ENCODE assay signal across 1 cellular context in genomic region chr5:87303324-87303723, GRCh38.
TF ChIP-seq lines count a peak whose summit lies in the region.

No MANE protein-coding gene starts in this region.

TF ChIP-seq in WTC11, 78 proteins besides CTCF, POLR2A, EP300 and RAD21 (continued from another document):
- TF ChIP-seq, protein P1, sequence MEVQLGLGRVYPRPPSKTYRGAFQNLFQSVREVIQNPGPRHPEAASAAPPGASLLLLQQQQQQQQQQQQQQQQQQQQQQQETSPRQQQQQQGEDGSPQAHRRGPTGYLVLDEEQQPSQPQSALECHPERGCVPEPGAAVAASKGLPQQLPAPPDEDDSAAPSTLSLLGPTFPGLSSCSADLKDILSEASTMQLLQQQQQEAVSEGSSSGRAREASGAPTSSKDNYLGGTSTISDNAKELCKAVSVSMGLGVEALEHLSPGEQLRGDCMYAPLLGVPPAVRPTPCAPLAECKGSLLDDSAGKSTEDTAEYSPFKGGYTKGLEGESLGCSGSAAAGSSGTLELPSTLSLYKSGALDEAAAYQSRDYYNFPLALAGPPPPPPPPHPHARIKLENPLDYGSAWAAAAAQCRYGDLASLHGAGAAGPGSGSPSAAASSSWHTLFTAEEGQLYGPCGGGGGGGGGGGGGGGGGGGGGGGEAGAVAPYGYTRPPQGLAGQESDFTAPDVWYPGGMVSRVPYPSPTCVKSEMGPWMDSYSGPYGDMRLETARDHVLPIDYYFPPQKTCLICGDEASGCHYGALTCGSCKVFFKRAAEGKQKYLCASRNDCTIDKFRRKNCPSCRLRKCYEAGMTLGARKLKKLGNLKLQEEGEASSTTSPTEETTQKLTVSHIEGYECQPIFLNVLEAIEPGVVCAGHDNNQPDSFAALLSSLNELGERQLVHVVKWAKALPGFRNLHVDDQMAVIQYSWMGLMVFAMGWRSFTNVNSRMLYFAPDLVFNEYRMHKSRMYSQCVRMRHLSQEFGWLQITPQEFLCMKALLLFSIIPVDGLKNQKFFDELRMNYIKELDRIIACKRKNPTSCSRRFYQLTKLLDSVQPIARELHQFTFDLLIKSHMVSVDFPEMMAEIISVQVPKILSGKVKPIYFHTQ (CRISPR knock-in tag; IDR thresholded peaks at IDR 0.05) = no peak
- TF ChIP-seq, protein P2, sequence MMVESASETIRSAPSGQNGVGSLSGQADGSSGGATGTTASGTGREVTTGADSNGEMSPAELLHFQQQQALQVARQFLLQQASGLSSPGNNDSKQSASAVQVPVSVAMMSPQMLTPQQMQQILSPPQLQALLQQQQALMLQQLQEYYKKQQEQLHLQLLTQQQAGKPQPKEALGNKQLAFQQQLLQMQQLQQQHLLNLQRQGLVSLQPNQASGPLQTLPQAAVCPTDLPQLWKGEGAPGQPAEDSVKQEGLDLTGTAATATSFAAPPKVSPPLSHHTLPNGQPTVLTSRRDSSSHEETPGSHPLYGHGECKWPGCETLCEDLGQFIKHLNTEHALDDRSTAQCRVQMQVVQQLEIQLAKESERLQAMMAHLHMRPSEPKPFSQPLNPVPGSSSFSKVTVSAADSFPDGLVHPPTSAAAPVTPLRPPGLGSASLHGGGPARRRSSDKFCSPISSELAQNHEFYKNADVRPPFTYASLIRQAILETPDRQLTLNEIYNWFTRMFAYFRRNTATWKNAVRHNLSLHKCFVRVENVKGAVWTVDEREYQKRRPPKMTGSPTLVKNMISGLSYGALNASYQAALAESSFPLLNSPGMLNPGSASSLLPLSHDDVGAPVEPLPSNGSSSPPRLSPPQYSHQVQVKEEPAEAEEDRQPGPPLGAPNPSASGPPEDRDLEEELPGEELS (CRISPR knock-in tag; IDR thresholded peaks at IDR 0.05) = no peak
- TF ChIP-seq, protein P3, sequence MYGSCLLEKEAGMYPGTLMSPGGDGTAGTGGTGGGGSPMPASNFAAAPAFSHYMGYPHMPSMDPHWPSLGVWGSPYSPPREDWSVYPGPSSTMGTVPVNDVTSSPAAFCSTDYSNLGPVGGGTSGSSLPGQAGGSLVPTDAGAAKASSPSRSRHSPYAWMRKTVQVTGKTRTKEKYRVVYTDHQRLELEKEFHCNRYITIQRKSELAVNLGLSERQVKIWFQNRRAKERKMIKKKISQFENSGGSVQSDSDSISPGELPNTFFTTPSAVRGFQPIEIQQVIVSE (CRISPR knock-in tag; IDR thresholded peaks at IDR 0.05; ENCODE audit: borderline replicate concordance) = no peak
- no peak for TF ChIP-seq ZSCAN18 (CRISPR knock-in tag; IDR thresholded peaks at IDR 0.05)
- TF ChIP-seq ATF3 (CRISPR knock-in tag; conservative IDR thresholded peaks at IDR 0.05) = no peak
- TF ChIP-seq FOXK1 (CRISPR knock-in tag; IDR thresholded peaks at IDR 0.05) = no peak
- TF ChIP-seq JUN (CRISPR knock-in tag; IDR thresholded peaks at IDR 0.05) = no peak
- TF ChIP-seq ESRRA (CRISPR knock-in tag; IDR thresholded peaks at IDR 0.05; ENCODE audit: borderline replicate concordance) = no peak
- TF ChIP-seq CREB1 (CRISPR knock-in tag; IDR thresholded peaks at IDR 0.05) = no peak
- no peak for TF ChIP-seq ELF4 (CRISPR knock-in tag; IDR thresholded peaks at IDR 0.05; ENCODE audit: low read depth)
- TF ChIP-seq HMGA2 (CRISPR knock-in tag; IDR thresholded peaks at IDR 0.05) = no peak
- no peak for TF ChIP-seq EMX1 (CRISPR knock-in tag; IDR thresholded peaks at IDR 0.05)
